In genomic region chr20:46004813-46005505, GRCh38 we compare ENCODE assay signal across 1 cellular context.
TF ChIP-seq lines count a peak whose summit lies in the region.

No MANE protein-coding gene starts in this region.

TF ChIP-seq in GM12878, 131 proteins besides CTCF, POLR2A, EP300 and RAD21 (continued from another document and continues in another):
- TF ChIP-seq TAF1 (IDR thresholded peaks at IDR 0.05; ENCODE audit: borderline replicate concordance, low read depth, low read length), result no peak
- no peak for TF ChIP-seq LARP7 (IDR thresholded peaks at IDR 0.05)
- TF ChIP-seq NFYA (IDR thresholded peaks at IDR 0.05; ENCODE audit: borderline replicate concordance, low read depth, low read length), result no peak
- no peak for TF ChIP-seq TBL1XR1 (IDR thresholded peaks at IDR 0.05; ENCODE audit: low read depth, low read length)
- peak; percentile 20 for TF ChIP-seq MEF2B (IDR thresholded peaks at IDR 0.05; ENCODE audit: partially characterized antibody, poor library complexity, severe bottlenecking)
- TF ChIP-seq RFX5 (IDR thresholded peaks at IDR 0.05; ENCODE audit: low read depth, low read length), result no peak
- no peak for TF ChIP-seq BACH1 (IDR thresholded peaks at IDR 0.05; ENCODE audit: borderline replicate concordance)
- TF ChIP-seq TCF3 (IDR thresholded peaks at IDR 0.05; ENCODE audit: borderline replicate concordance, insufficient read depth, low read depth, low read length), result no peak
- TF ChIP-seq CREB1 (IDR thresholded peaks at IDR 0.05; ENCODE audit: low read depth), result no peak
- no peak for TF ChIP-seq CBX5 (IDR thresholded peaks at IDR 0.05; ENCODE audit: low read depth)
- TF ChIP-seq ZBED1 (IDR thresholded peaks at IDR 0.05; ENCODE audit: borderline replicate concordance), result no peak
- TF ChIP-seq TCF12 (IDR thresholded peaks at IDR 0.05; ENCODE audit: low read depth, low read length), result no peak
- TF ChIP-seq RAD51 (IDR thresholded peaks at IDR 0.05), result no peak
- TF ChIP-seq IRF4 (IDR thresholded peaks at IDR 0.05; ENCODE audit: low read depth, low read length), result no peak
- TF ChIP-seq RELA (IDR thresholded peaks at IDR 0.05; ENCODE audit: borderline replicate concordance, partially characterized antibody), result no peak
- no peak for TF ChIP-seq ZSCAN29 (IDR thresholded peaks at IDR 0.05)
- TF ChIP-seq YY1 (IDR thresholded peaks at IDR 0.05; ENCODE audit: low read depth, low read length), result no peak
- TF ChIP-seq ZNF622 (IDR thresholded peaks at IDR 0.05), result no peak
- TF ChIP-seq CEBPB (IDR thresholded peaks at IDR 0.05; ENCODE audit: borderline replicate concordance in 1 of 2, low read depth in 2 of 2, low read length in 2 of 2), result no peak
- no peak for TF ChIP-seq HCFC1 (IDR thresholded peaks at IDR 0.05; ENCODE audit: low read length)
- no peak for TF ChIP-seq PKNOX1 (IDR thresholded peaks at IDR 0.05)
- no peak for TF ChIP-seq PML (IDR thresholded peaks at IDR 0.05; ENCODE audit: low read length)
- 0 out of 2 replicates have a peak, but pooled peaks have one; percentile 15 for TF ChIP-seq MEF2A (IDR thresholded peaks at IDR 0.05; ENCODE audit: insufficient read depth, low read depth, low read length)
- TF ChIP-seq NBN (IDR thresholded peaks at IDR 0.05), result no peak
- no peak for TF ChIP-seq WRNIP1 (IDR thresholded peaks at IDR 0.05; ENCODE audit: borderline replicate concordance, low read depth, low read length)
- TF ChIP-seq, protein P1, sequence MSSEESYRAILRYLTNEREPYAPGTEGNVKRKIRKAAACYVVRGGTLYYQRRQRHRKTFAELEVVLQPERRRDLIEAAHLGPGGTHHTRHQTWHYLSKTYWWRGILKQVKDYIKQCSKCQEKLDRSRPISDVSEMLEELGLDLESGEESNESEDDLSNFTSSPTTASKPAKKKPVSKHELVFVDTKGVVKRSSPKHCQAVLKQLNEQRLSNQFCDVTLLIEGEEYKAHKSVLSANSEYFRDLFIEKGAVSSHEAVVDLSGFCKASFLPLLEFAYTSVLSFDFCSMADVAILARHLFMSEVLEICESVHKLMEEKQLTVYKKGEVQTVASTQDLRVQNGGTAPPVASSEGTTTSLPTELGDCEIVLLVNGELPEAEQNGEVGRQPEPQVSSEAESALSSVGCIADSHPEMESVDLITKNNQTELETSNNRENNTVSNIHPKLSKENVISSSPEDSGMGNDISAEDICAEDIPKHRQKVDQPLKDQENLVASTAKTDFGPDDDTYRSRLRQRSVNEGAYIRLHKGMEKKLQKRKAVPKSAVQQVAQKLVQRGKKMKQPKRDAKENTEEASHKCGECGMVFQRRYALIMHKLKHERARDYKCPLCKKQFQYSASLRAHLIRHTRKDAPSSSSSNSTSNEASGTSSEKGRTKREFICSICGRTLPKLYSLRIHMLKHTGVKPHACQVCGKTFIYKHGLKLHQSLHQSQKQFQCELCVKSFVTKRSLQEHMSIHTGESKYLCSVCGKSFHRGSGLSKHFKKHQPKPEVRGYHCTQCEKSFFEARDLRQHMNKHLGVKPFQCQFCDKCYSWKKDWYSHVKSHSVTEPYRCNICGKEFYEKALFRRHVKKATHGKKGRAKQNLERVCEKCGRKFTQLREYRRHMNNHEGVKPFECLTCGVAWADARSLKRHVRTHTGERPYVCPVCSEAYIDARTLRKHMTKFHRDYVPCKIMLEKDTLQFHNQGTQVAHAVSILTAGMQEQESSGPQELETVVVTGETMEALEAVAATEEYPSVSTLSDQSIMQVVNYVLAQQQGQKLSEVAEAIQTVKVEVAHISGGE (CRISPR knock-in tag; IDR thresholded peaks at IDR 0.05), result no peak
- peak; percentile 51; the same call in 1 of the 2 replicates for TF ChIP-seq MTA3 (IDR thresholded peaks at IDR 0.05; ENCODE audit: borderline replicate concordance, low read length)
- TF ChIP-seq HDAC2 (IDR thresholded peaks at IDR 0.05), result no peak
- TF ChIP-seq SP1 (IDR thresholded peaks at IDR 0.05; ENCODE audit: low read depth, low read length), result peak; percentile 15
- no peak for TF ChIP-seq BCLAF1 (IDR thresholded peaks at IDR 0.05)
- TF ChIP-seq POLR2AphosphoS5 (IDR thresholded peaks at IDR 0.05; ENCODE audit: low read length), result no peak
- no peak for TF ChIP-seq PAX8 (IDR thresholded peaks at IDR 0.05)
- no peak for TF ChIP-seq HDGF (IDR thresholded peaks at IDR 0.05)
- TF ChIP-seq, protein P2, sequence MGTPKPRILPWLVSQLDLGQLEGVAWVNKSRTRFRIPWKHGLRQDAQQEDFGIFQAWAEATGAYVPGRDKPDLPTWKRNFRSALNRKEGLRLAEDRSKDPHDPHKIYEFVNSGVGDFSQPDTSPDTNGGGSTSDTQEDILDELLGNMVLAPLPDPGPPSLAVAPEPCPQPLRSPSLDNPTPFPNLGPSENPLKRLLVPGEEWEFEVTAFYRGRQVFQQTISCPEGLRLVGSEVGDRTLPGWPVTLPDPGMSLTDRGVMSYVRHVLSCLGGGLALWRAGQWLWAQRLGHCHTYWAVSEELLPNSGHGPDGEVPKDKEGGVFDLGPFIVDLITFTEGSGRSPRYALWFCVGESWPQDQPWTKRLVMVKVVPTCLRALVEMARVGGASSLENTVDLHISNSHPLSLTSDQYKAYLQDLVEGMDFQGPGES (IDR thresholded peaks at IDR 0.05), result no peak
- TF ChIP-seq DPF2 (IDR thresholded peaks at IDR 0.05), result peak; percentile 74
- no peak for TF ChIP-seq SIN3A (IDR thresholded peaks at IDR 0.05; ENCODE audit: low read depth, low read length)
- TF ChIP-seq FOS (IDR thresholded peaks at IDR 0.05; ENCODE audit: borderline replicate concordance, extremely low read depth, insufficient read length), result no peak
- no peak for TF ChIP-seq NR2C1 (IDR thresholded peaks at IDR 0.05)
- TF ChIP-seq, protein P3, sequence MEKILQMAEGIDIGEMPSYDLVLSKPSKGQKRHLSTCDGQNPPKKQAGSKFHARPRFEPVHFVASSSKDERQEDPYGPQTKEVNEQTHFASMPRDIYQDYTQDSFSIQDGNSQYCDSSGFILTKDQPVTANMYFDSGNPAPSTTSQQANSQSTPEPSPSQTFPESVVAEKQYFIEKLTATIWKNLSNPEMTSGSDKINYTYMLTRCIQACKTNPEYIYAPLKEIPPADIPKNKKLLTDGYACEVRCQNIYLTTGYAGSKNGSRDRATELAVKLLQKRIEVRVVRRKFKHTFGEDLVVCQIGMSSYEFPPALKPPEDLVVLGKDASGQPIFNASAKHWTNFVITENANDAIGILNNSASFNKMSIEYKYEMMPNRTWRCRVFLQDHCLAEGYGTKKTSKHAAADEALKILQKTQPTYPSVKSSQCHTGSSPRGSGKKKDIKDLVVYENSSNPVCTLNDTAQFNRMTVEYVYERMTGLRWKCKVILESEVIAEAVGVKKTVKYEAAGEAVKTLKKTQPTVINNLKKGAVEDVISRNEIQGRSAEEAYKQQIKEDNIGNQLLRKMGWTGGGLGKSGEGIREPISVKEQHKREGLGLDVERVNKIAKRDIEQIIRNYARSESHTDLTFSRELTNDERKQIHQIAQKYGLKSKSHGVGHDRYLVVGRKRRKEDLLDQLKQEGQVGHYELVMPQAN (conservative IDR thresholded peaks at IDR 0.05), result no peak
- no peak for TF ChIP-seq SUZ12 (IDR thresholded peaks at IDR 0.05; ENCODE audit: unreplicated experiment)
- no peak for TF ChIP-seq KAT2A (conservative IDR thresholded peaks at IDR 0.05; ENCODE audit: control insufficient read depth, low read depth, low read length)
- TF ChIP-seq, protein P4, sequence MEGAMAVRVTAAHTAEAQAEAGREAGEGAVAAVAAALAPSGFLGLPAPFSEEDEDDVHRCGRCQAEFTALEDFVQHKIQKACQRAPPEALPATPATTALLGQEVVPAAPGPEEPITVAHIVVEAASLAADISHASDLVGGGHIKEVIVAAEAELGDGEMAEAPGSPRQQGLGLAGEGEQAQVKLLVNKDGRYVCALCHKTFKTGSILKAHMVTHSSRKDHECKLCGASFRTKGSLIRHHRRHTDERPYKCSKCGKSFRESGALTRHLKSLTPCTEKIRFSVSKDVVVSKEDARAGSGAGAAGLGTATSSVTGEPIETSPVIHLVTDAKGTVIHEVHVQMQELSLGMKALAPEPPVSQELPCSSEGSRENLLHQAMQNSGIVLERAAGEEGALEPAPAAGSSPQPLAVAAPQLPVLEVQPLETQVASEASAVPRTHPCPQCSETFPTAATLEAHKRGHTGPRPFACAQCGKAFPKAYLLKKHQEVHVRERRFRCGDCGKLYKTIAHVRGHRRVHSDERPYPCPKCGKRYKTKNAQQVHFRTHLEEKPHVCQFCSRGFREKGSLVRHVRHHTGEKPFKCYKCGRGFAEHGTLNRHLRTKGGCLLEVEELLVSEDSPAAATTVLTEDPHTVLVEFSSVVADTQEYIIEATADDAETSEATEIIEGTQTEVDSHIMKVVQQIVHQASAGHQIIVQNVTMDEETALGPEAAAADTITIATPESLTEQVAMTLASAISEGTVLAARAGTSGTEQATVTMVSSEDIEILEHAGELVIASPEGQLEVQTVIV (IDR thresholded peaks at IDR 0.05; ENCODE audit: borderline replicate concordance, partially characterized antibody), result no peak
- no peak for TF ChIP-seq SMAD5 (IDR thresholded peaks at IDR 0.05; ENCODE audit: low read depth)
- TF ChIP-seq POU2F2 (IDR thresholded peaks at IDR 0.05; ENCODE audit: borderline replicate concordance, low read depth, low read length), result no peak
- TF ChIP-seq NRF1 (conservative IDR thresholded peaks at IDR 0.05; ENCODE audit: low read depth, low read length), result no peak
- TF ChIP-seq KLF5 (IDR thresholded peaks at IDR 0.05; ENCODE audit: partially characterized antibody), result no peak
- no peak for TF ChIP-seq BCL11A (IDR thresholded peaks at IDR 0.05; ENCODE audit: low read depth, low read length)
- TF ChIP-seq MYB (IDR thresholded peaks at IDR 0.05; ENCODE audit: borderline replicate concordance, low read depth, low read length), result no peak
- no peak for TF ChIP-seq ELK1 (IDR thresholded peaks at IDR 0.05; ENCODE audit: low read depth, low read length)
- no peak for TF ChIP-seq MXI1 (IDR thresholded peaks at IDR 0.05; ENCODE audit: low read depth, low read length)
- no peak for TF ChIP-seq PBX3 (IDR thresholded peaks at IDR 0.05; ENCODE audit: insufficient replicate concordance, low read depth, low read length)
- TF ChIP-seq, protein P5, sequence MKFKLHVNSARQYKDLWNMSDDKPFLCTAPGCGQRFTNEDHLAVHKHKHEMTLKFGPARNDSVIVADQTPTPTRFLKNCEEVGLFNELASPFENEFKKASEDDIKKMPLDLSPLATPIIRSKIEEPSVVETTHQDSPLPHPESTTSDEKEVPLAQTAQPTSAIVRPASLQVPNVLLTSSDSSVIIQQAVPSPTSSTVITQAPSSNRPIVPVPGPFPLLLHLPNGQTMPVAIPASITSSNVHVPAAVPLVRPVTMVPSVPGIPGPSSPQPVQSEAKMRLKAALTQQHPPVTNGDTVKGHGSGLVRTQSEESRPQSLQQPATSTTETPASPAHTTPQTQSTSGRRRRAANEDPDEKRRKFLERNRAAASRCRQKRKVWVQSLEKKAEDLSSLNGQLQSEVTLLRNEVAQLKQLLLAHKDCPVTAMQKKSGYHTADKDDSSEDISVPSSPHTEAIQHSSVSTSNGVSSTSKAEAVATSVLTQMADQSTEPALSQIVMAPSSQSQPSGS (IDR thresholded peaks at IDR 0.05; ENCODE audit: low read length), result no peak; the same call in 1 of the 2 replicates
- peak; percentile 60 for TF ChIP-seq MTA2 (IDR thresholded peaks at IDR 0.05; ENCODE audit: low read depth)
